Comparison of ENCODE assay signal across 22 cellular contexts in the genomic region with DNA sequence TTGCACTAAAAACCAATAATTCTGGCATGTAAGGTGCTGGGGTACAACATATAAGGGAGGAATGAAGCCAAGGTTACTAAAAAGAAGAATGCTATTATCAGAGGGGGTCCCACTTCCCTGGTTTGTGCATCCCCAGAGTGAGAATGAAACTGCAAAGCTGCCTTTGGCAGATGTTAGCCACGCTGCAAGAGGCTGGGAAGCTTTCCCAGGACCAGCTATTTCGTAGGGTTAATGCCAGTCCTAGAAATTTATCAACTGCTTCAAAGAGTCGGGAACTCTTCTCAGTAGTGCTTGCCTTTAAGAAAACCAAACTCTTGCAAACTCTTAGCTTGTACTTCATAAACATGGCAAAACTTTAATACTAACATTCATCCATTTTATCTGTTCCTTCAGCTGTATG.
DNase-seq lines count a peak whose midpoint lies in the region; ATAC-seq, FAIRE-seq and TF ChIP-seq lines count a peak whose summit lies in the region.
"Had no signal": no experiment of that assay in that cellular context is flagged by ENCODE, and none has a peak within 500 bp of the region (broad histone marks: within the 10 kb centered on the region; RNA-seq: fewer than 3 reads in every experiment).

No MANE protein-coding gene starts in this region.

- peak overlapping the region; percentile 39 for H3K4me2 ChIP-seq in GM12878 (ENCODE audit: control insufficient read depth, insufficient read depth)

- no peaks in the 10 kb centered on the region for H3K9me3 Mint-ChIP-seq in stimulated activated naive CD8-positive, alpha-beta T cell treated with anti-CD3 and anti-CD28 coated beads, Interleukin-15, amount 100 ng/mL, for 72 hours
- H3K9me3 Mint-ChIP-seq: activated CD4-positive, alpha-beta memory T cell treated with anti-CD3 and anti-CD28 coated beads for 36 hours; CD14-positive monocyte had no signal

- no peaks in the 10 kb centered on the region for H4K20me1 ChIP-seq in GM12878 (ENCODE audit: control insufficient read depth, insufficient read depth)

- RAD21 ChIA-PET in GM12878 (lab: Charles Lee; ENCODE audit: unreplicated experiment), result interaction anchor here (1.0 kb wide), 1 partner anchor 22 kb away, joined by 5 read pairs; no protein-coding TSS in a partner anchor

- peak; percentile 34 for DNase-seq in NCI-H82 (lab: John Stamatoyannopoulos, UW)
- no peak for DNase-seq in NCI-H82 treated with DMSO at 0.1 percent for 48 hours (lab: John Stamatoyannopoulos, UW; ENCODE audit: unreplicated experiment)
- DNase-seq in GM12878 (ENCODE audit: low read depth, low spot score), result no peak
- DNase-seq in left lung, result no peak
- DNase-seq in NOMO-1 (lab: John Stamatoyannopoulos, UW; ENCODE audit: unreplicated experiment in 2 of 2), result no peak
- no peak for DNase-seq in stimulated activated naive CD8-positive, alpha-beta T cell treated with anti-CD3 and anti-CD28 coated beads, Interleukin-15, amount 100 ng/mL, for 72 hours
- DNase-seq: activated CD4-positive, alpha-beta memory T cell treated with anti-CD3 and anti-CD28 coated beads for 36 hours; activated T-cell treated with anti-CD3 and anti-CD28 coated beads, Interleukin-2, amount 50 U/mL, for 48 hours; DMS53; effector CD4-positive, alpha-beta T cell; left colon; NCI-H187; NCI-H510A treated with DMSO at 0.1 percent for 48 hours; psoas muscle; stimulated activated naive CD4-positive, alpha-beta T cell; upper lobe of left lung had no signal

- FAIRE-seq in GM12878 (lab: Jason Lieb, UNC), result no peak

- intact Hi-C loops in GM12878 (cut with micrococcal nuclease; ENCODE audit: unreplicated experiment), result no loop called here
- intact Hi-C loops in left lung (cut with DNase I), result no loop called here

- H3K27me3 ChIP-seq in GM12878 (replicated peaks in 1 of 2; ENCODE audit: control insufficient read depth in 2 of 2, insufficient read depth in 2 of 2, low read length in 1 of 2), result no peaks in the 10 kb centered on the region
- H3K27me3 ChIP-seq in left lung, result no peaks in the 10 kb centered on the region
- H3K27me3 ChIP-seq in subcutaneous abdominal adipose tissue (ENCODE audit: control insufficient read depth in 5 of 5, insufficient read depth in 4 of 5, low read length in 5 of 5), result no peaks in the 10 kb centered on the region
- H3K27me3 ChIP-seq: upper lobe of left lung had no signal

- no peak for TF ChIP-seq RAD21 in GM12878 (IDR thresholded peaks at IDR 0.05; ENCODE audit: insufficient read depth, low read depth, low read length)

- SMC1A ChIA-PET in GM12878 (lab: Charles Lee; ENCODE audit: uncharacterized antibody, unreplicated experiment), result interaction anchor here (0.7 to 1.9 kb wide), 3 partner anchors 23 to 71 kb away, joined by 3 to 6 read pairs (median 4); no protein-coding TSS in a partner anchor

- POLR2A ChIA-PET in GM12878 (lab: Charles Lee), result no interaction called here

- H3K9me3 ChIP-seq in GM12878 (replicated peaks; ENCODE audit: control insufficient read depth, insufficient read depth, low read length), result no peaks in the 10 kb centered on the region
- no peaks in the 10 kb centered on the region for H3K9me3 ChIP-seq in left lung
- no peaks in the 10 kb centered on the region for H3K9me3 ChIP-seq in subcutaneous abdominal adipose tissue (ENCODE audit: control insufficient read depth in 5 of 5, low read length in 5 of 5)
- H3K9me3 ChIP-seq: psoas muscle, upper lobe of left lung had no signal

- no peak for TF ChIP-seq POLR2A in GM12878 (IDR thresholded peaks at IDR 0.05; ENCODE audit: low read depth, low read length)

- BruUV-seq in GM12878 (replicated peaks; lab: Mats Ljungman, UMichigan), result no TSS peak

- H3K9ac ChIP-seq in GM12878 (ENCODE audit: control insufficient read depth, insufficient read depth, low read length), result no peak overlapping the region
- H3K9ac ChIP-seq in subcutaneous abdominal adipose tissue (ENCODE audit: low read length in 5 of 5), result peak overlapping the region in 2 of 5 donors; percentile 27 to 49

- no peak overlapping the region for H3K4me3 Mint-ChIP-seq in stimulated activated naive CD8-positive, alpha-beta T cell treated with anti-CD3 and anti-CD28 coated beads, Interleukin-15, amount 100 ng/mL, for 72 hours
- H3K4me3 Mint-ChIP-seq: activated CD4-positive, alpha-beta memory T cell treated with anti-CD3 and anti-CD28 coated beads for 36 hours; activated naive CD8-positive, alpha-beta T cell; CD14-positive monocyte had no signal

- ATAC-seq in GM12878 (no peak), left lung (peak; percentile 83), HG02970 (IDR thresholded peaks at IDR 0.05; ENCODE audit: low FRiP score, unreplicated experiment) (no peak)
- ATAC-seq in stimulated activated naive CD8-positive, alpha-beta T cell treated with anti-CD3 and anti-CD28 coated beads, Interleukin-15, amount 100 ng/mL, for 72 hours, result no peak
- ATAC-seq: left colon, Panc1 had no signal

- in situ Hi-C loops in GM12878 (cut with MboI), result no loop called here

- CTCF ChIA-PET in GM12878 (lab: Yijun Ruan, JAX), result interaction anchor here (0.6 to 1.1 kb wide), 4 partner anchors 9 to 629 kb away, joined by 3 to 4 read pairs (median 3); no protein-coding TSS in a partner anchor

- TF ChIP-seq EP300 in GM12878 (IDR thresholded peaks at IDR 0.05; ENCODE audit: borderline replicate concordance in 1 of 2, control insufficient read depth in 1 of 2, low read depth in 2 of 2, low read length in 2 of 2), result no peak

- H3K36me3 ChIP-seq in GM12878 (ENCODE audit: control insufficient read depth in 2 of 2, insufficient read depth in 2 of 2, low read length in 1 of 2), result no peaks in the 10 kb centered on the region
- no peaks in the 10 kb centered on the region for H3K36me3 ChIP-seq in left lung
- H3K36me3 ChIP-seq in subcutaneous abdominal adipose tissue (ENCODE audit: control insufficient read depth in 5 of 5, insufficient read depth in 5 of 5, low read length in 5 of 5), result no peaks in the 10 kb centered on the region
- H3K36me3 ChIP-seq: upper lobe of left lung had no signal

- H3K4me3 ChIP-seq in GM12878 (no peak overlapping the region), left lung (no peak overlapping the region), subcutaneous abdominal adipose tissue (ENCODE audit: low read depth in 1 of 5, low read length in 5 of 5) (no peak overlapping the region)
- H3K4me3 ChIP-seq: psoas muscle, upper lobe of left lung had no signal

- H2AFZ ChIP-seq in GM12878 (ENCODE audit: control insufficient read depth, low read depth, low read length), result peak overlapping the region; percentile 25; the same call in 1 of the 2 replicates

- no peaks in the 10 kb centered on the region for H3K79me2 ChIP-seq in GM12878 (ENCODE audit: control insufficient read depth, insufficient read depth, low read length)

- H3K4me1 ChIP-seq in GM12878 (ENCODE audit: control insufficient read depth, insufficient read depth, low read length), result peaks cover 9% of the 10 kb centered on the region; the same call in 1 of the 2 replicates
- peaks cover 0 to 9% of the 10 kb centered on the region in 2 donors for H3K4me1 ChIP-seq in left lung
- peaks cover 0 to 43% (median 25%) of the 10 kb centered on the region in 5 donors for H3K4me1 ChIP-seq in subcutaneous abdominal adipose tissue (ENCODE audit: control insufficient read depth in 5 of 5, insufficient read depth in 5 of 5, low read length in 5 of 5)
- H3K4me1 ChIP-seq: psoas muscle had no signal

- H3K27ac Mint-ChIP-seq in stimulated activated naive CD8-positive, alpha-beta T cell treated with anti-CD3 and anti-CD28 coated beads, Interleukin-15, amount 100 ng/mL, for 72 hours, result no peak overlapping the region
- H3K27ac Mint-ChIP-seq: activated CD4-positive, alpha-beta memory T cell treated with anti-CD3 and anti-CD28 coated beads for 36 hours; activated naive CD8-positive, alpha-beta T cell had no signal

- peak overlapping the region; percentile 52; the same call in 1 of the 2 replicates for H3K27ac ChIP-seq in GM12878 (ENCODE audit: control insufficient read depth, insufficient read depth)
- H3K27ac ChIP-seq in left lung, result no peak overlapping the region
- peak overlapping the region; percentile 12 for H3K27ac ChIP-seq in subcutaneous abdominal adipose tissue (ENCODE audit: low read depth, low read length)
- H3K27ac ChIP-seq: 22Rv1, psoas muscle had no signal

- no peak for TF ChIP-seq CTCF in GM12878 (IDR thresholded peaks at IDR 0.05 in 2 of 3, conservative IDR thresholded peaks at IDR 0.05 in 1 of 3; ENCODE audit: control insufficient read depth in 2 of 3, extremely low read depth in 1 of 3, insufficient read depth in 1 of 3, low read depth in 3 of 3, low read length in 3 of 3)
- TF ChIP-seq CTCF in left lung (IDR thresholded peaks at IDR 0.05), result no peak

- no peaks in the 10 kb centered on the region for H3K4me1 Mint-ChIP-seq in stimulated activated naive CD8-positive, alpha-beta T cell treated with anti-CD3 and anti-CD28 coated beads, Interleukin-15, amount 100 ng/mL, for 72 hours

- 62% methylated on average over 3 of the region's 3 CpGs for WGBS in GM12878 (ENCODE audit: insufficient coverage, insufficient replicate concordance, low lambda C conversion rate, missing lambda C conversion rate)

- peaks cover 12% of the 10 kb centered on the region for H3K27me3 Mint-ChIP-seq in stimulated activated naive CD8-positive, alpha-beta T cell treated with anti-CD3 and anti-CD28 coated beads, Interleukin-15, amount 100 ng/mL, for 72 hours

TF ChIP-seq in GM12878, 131 proteins besides CTCF, POLR2A, EP300 and RAD21:
- no peak for TF ChIP-seq USF2 (IDR thresholded peaks at IDR 0.05; ENCODE audit: borderline replicate concordance, low read depth, low read length)
- TF ChIP-seq RCOR1 (conservative IDR thresholded peaks at IDR 0.05; ENCODE audit: low read depth, low read length), result no peak

Comparison
In these comparisons a context has a peak if more than half of its experiments do, and no peak if none do; other contexts are left out.
1. H3K27ac ChIP-seq: peak in GM12878 (single experiment) and subcutaneous abdominal adipose tissue (single experiment); none in left lung (0 of 2).